8 cellular contexts compared by ENCODE assay signal in genomic region chr17:44970136-44970737, GRCh38. TPM values are rescaled to one million over a fixed set of nuclear protein-coding genes. Genes with fewer than 3 reads are reported as not detected.
DNase-seq lines count a peak whose midpoint lies in the region; ATAC-seq and TF ChIP-seq lines count a peak whose summit lies in the region.

No MANE protein-coding gene starts in this region.

- POLR2A ChIA-PET in HEK293 (lab: Yijun Ruan, JAX): interaction anchor here (0.9 kb wide), 1 partner anchor 91 kb away, joined by 3 read pairs; the partner anchor contains the start of gene NMT1

- H3K4me1 ChIP-seq in HEK293 (ENCODE audit: control insufficient read depth, insufficient read depth, low read length) (peaks cover 3% of the 10 kb centered on the region), right cardiac atrium (ENCODE audit: control insufficient read depth, insufficient read depth, low read length) (peaks cover 7% of the 10 kb centered on the region), skeletal muscle tissue (ENCODE audit: control insufficient read depth in 3 of 3, insufficient read depth in 3 of 3, low read length in 3 of 3) (peaks cover 11 to 22% (median 22%) of the 10 kb centered on the region in 3 donors)

- intact Hi-C loops in right cardiac atrium (cut with DNase I): no loop called here

- H3K27ac ChIP-seq in HEK293 (ENCODE audit: extremely low read depth, low read depth, low read length) (no peak overlapping the region; the same call in 1 of the 2 replicates), right cardiac atrium (ENCODE audit: low read length) (peak overlapping the region; percentile 31), skeletal muscle tissue (ENCODE audit: low read depth, low read length) (no peak overlapping the region)

- no peaks in the 10 kb centered on the region for H3K9me3 Mint-ChIP-seq in activated naive CD4-positive, alpha-beta T cell treated with anti-CD3 and anti-CD28 coated beads, Interleukin-2, amount 50 U/mL, for 24 hours

- peak; percentile 13 to 34 for ATAC-seq in right cardiac atrium
- no peak for ATAC-seq in HG02642 (IDR thresholded peaks at IDR 0.05; ENCODE audit: poor library complexity, unreplicated experiment)
- ATAC-seq in HG02884 (IDR thresholded peaks at IDR 0.05; ENCODE audit: unreplicated experiment): no peak

- H3K4me1 Mint-ChIP-seq in activated naive CD4-positive, alpha-beta T cell treated with anti-CD3 and anti-CD28 coated beads, Interleukin-2, amount 50 U/mL, for 24 hours: peaks cover 34% of the 10 kb centered on the region

- no peaks in the 10 kb centered on the region for H3K9me3 ChIP-seq in HEK293 (ENCODE audit: control insufficient read depth, insufficient read depth, low read depth, low read length)
- no peaks in the 10 kb centered on the region for H3K9me3 ChIP-seq in right cardiac atrium (ENCODE audit: control insufficient read depth, low read length)
- H3K9me3 ChIP-seq in skeletal muscle tissue (ENCODE audit: control insufficient read depth in 3 of 3, low read length in 3 of 3): no peaks in the 10 kb centered on the region

- TF ChIP-seq CTCF in AG10803 (conservative IDR thresholded peaks at IDR 0.05; ENCODE audit: low read length) (no peak), HEK293 (tag by site-specific recombination; IDR thresholded peaks at IDR 0.05) (no peak)

- H3K27ac Mint-ChIP-seq in activated naive CD4-positive, alpha-beta T cell treated with anti-CD3 and anti-CD28 coated beads, Interleukin-2, amount 50 U/mL, for 24 hours: no peak overlapping the region

- peaks cover 18% of the 10 kb centered on the region for H3K27me3 Mint-ChIP-seq in activated naive CD4-positive, alpha-beta T cell treated with anti-CD3 and anti-CD28 coated beads, Interleukin-2, amount 50 U/mL, for 24 hours

- H3K36me3 ChIP-seq in HEK293 (ENCODE audit: control insufficient read depth in 2 of 2, insufficient read depth in 1 of 2, low read length in 2 of 2) (no peaks in the 10 kb centered on the region), skeletal muscle tissue (ENCODE audit: control insufficient read depth in 3 of 3, insufficient read depth in 3 of 3, low read length in 3 of 3) (no peaks in the 10 kb centered on the region)

- TF ChIP-seq POLR2A in erythroblast (IDR thresholded peaks at IDR 0.05; ENCODE audit: low read length): no peak

- H3K4me3 ChIP-seq in AG10803 (ENCODE audit: low read length) (peak overlapping the region; percentile 59), HEK293 (ENCODE audit: low read depth, low read length) (peak overlapping the region; percentile 19), right cardiac atrium (ENCODE audit: low read length) (peak overlapping the region; percentile 70), skeletal muscle tissue (ENCODE audit: low read length in 3 of 3) (peak overlapping the region; percentile 23 to 49 (median 36))

- H3K27me3 ChIP-seq in right cardiac atrium (ENCODE audit: control insufficient read depth, insufficient read depth) (no peaks in the 10 kb centered on the region), skeletal muscle tissue (ENCODE audit: control insufficient read depth in 3 of 3, insufficient read depth in 3 of 3, low read length in 3 of 3) (peaks cover 36 to 56% (median 43%) of the 10 kb centered on the region in 3 donors)

- H3K9ac ChIP-seq in skeletal muscle tissue (ENCODE audit: low read depth in 1 of 3, low read length in 3 of 3): peak overlapping the region in 2 of 3 donors; percentile 6 to 16

- 1% methylated on average over 55 of the region's 55 CpGs for WGBS in right cardiac atrium

- CTCF ChIA-PET in HEK293 (lab: Yijun Ruan, JAX): interaction anchor here (0.7 to 3.1 kb wide), 6 partner anchors 28 to 607 kb away, joined by 3 to 17 read pairs (median 3); partner anchors contain the start of gene FAM171A2

- peak overlapping the region; percentile 60 for H3K4me3 Mint-ChIP-seq in activated naive CD4-positive, alpha-beta T cell treated with anti-CD3 and anti-CD28 coated beads, Interleukin-2, amount 50 U/mL, for 24 hours

- DNase-seq in AG10803 (ENCODE audit: low read depth) (peak; percentile 15), right cardiac atrium (peak; percentile 49 to 75 (median 75)), erythroblast (lab: John Stamatoyannopoulos, UW) (no peak)

- no peaks in the 10 kb centered on the region for H3K36me3 Mint-ChIP-seq in activated naive CD4-positive, alpha-beta T cell treated with anti-CD3 and anti-CD28 coated beads, Interleukin-2, amount 50 U/mL, for 24 hours

TF ChIP-seq in HEK293, 187 proteins besides CTCF, POLR2A, EP300 and RAD21 (continues in another document):
- no peak for TF ChIP-seq ZNF585B (tag by site-specific recombination; IDR thresholded peaks at IDR 0.05)
- TF ChIP-seq HOXC10 (CRISPR knock-in tag; IDR thresholded peaks at IDR 0.05): no peak
- TF ChIP-seq, protein P1, sequence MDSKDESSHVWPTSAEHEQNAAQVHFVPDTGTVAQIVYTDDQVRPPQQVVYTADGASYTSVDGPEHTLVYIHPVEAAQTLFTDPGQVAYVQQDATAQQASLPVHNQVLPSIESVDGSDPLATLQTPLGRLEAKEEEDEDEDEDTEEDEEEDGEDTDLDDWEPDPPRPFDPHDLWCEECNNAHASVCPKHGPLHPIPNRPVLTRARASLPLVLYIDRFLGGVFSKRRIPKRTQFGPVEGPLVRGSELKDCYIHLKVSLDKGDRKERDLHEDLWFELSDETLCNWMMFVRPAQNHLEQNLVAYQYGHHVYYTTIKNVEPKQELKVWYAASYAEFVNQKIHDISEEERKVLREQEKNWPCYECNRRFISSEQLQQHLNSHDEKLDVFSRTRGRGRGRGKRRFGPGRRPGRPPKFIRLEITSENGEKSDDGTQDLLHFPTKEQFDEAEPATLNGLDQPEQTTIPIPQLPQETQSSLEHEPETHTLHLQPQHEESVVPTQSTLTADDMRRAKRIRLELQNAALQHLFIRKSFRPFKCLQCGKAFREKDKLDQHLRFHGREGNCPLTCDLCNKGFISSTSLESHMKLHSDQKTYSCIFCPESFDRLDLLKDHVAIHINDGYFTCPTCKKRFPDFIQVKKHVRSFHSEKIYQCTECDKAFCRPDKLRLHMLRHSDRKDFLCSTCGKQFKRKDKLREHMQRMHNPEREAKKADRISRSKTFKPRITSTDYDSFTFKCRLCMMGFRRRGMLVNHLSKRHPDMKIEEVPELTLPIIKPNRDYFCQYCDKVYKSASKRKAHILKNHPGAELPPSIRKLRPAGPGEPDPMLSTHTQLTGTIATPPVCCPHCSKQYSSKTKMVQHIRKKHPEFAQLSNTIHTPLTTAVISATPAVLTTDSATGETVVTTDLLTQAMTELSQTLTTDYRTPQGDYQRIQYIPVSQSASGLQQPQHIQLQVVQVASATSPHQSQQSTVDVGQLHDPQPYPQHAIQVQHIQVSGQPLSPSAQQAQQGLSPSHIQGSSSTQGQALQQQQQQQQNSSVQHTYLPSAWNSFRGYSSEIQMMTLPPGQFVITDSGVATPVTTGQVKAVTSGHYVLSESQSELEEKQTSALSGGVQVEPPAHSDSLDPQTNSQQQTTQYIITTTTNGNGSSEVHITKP (tag by site-specific recombination; IDR thresholded peaks at IDR 0.05): no peak
- no peak for TF ChIP-seq ZNF670 (tag by site-specific recombination; IDR thresholded peaks at IDR 0.05; ENCODE audit: low read depth)
- TF ChIP-seq ZNF324 (tag by site-specific recombination; IDR thresholded peaks at IDR 0.05): no peak
- no peak for TF ChIP-seq REPIN1 (tag by site-specific recombination; IDR thresholded peaks at IDR 0.05; ENCODE audit: low read depth)
- no peak for TF ChIP-seq ZNF626 (tag by site-specific recombination; IDR thresholded peaks at IDR 0.05)
- no peak for TF ChIP-seq ZNF138 (tag by site-specific recombination; IDR thresholded peaks at IDR 0.05; ENCODE audit: borderline replicate concordance)
- TF ChIP-seq GLI2 (tag by site-specific recombination; IDR thresholded peaks at IDR 0.05; ENCODE audit: borderline replicate concordance, low read depth): no peak
- no peak for TF ChIP-seq MZF1 (tag by site-specific recombination; IDR thresholded peaks at IDR 0.05; ENCODE audit: borderline replicate concordance)
- no peak for TF ChIP-seq WT1 (tag by site-specific recombination; IDR thresholded peaks at IDR 0.05)
- no peak for TF ChIP-seq ZNF560 (tag by site-specific recombination; IDR thresholded peaks at IDR 0.05; ENCODE audit: borderline replicate concordance)
- TF ChIP-seq ZNF621 (tag by site-specific recombination; IDR thresholded peaks at IDR 0.05): no peak
- TF ChIP-seq ZNF292 (tag by site-specific recombination; IDR thresholded peaks at IDR 0.05; ENCODE audit: borderline replicate concordance, low read depth): no peak
- no peak for TF ChIP-seq ZNF571 (tag by site-specific recombination; IDR thresholded peaks at IDR 0.05)
- no peak for TF ChIP-seq OVOL3 (tag by site-specific recombination; IDR thresholded peaks at IDR 0.05)
- no peak for TF ChIP-seq ZNF24 (tag by site-specific recombination; IDR thresholded peaks at IDR 0.05)
- TF ChIP-seq ZNF791 (tag by site-specific recombination; IDR thresholded peaks at IDR 0.05): no peak
- no peak for TF ChIP-seq ZNF114 (tag by site-specific recombination; IDR thresholded peaks at IDR 0.05)

RNA-seq across cellular contexts. Expression of gene C1QL1, which starts 2.1 kb away (rescaled TPM):
- total RNA-seq in right cardiac atrium (1 to 10 TPM in 3 of 4 donors, under 1 TPM in 1; 0.81 to 1.7 (median 1.6) TPM), skeletal muscle tissue (1.0 TPM)
- polyA plus RNA-seq in right cardiac atrium: 2.0 TPM

RNA-seq across cellular contexts. Expression of gene KIF18B, which starts 22.7 kb away (rescaled TPM):
- total RNA-seq in right cardiac atrium (1 to 10 TPM in 3 of 4 donors, under 1 TPM in 1; 0.08 to 1.4 (median 1.1) TPM), skeletal muscle tissue (1.0 TPM)
- polyA plus RNA-seq in right cardiac atrium: 0.25 TPM

RNA-seq across cellular contexts. Expression of gene GFAP, which starts 54.9 kb away (rescaled TPM):
- total RNA-seq in right cardiac atrium: 1 to 10 TPM; 4.6 to 8.3 (median 4.8) TPM
- polyA plus RNA-seq in right cardiac atrium: 7.8 TPM
- 2.1 TPM for total RNA-seq in skeletal muscle tissue

Comparison
In these comparisons a context has a peak if more than half of its experiments do, and no peak if none do; other contexts are left out.
1. DNase-seq: peak in AG10803 (single experiment) and right cardiac atrium (3 of 3); none in erythroblast (0 of 2).
2. H3K4me3 ChIP-seq: peak in every context shown above with its lines; median percentile 70 in right cardiac atrium; 59 in AG10803; 36 in skeletal muscle tissue; 19 in HEK293.
3. ATAC-seq: peak in right cardiac atrium (2 of 2); none in HG02642 (single experiment) and HG02884 (single experiment).